In genomic region chr12:118591-118990, GRCh38 we compare ENCODE assay signal across 21 cellular contexts. TPM values are rescaled to one million over a fixed set of nuclear protein-coding genes. Genes with fewer than 3 reads are reported as not detected.
DNase-seq lines count a peak whose midpoint lies in the region; ATAC-seq and TF ChIP-seq lines count a peak whose summit lies in the region.
"Had no signal": no experiment of that assay in that cellular context is flagged by ENCODE, and none has a peak within 500 bp of the region (broad histone marks: within the 10 kb centered on the region; RNA-seq: fewer than 3 reads in every experiment).

No MANE protein-coding gene starts in this region.

- H3K4me1 Mint-ChIP-seq in chondrocyte (ENCODE audit: low read depth), result no peaks in the 10 kb centered on the region
- peaks cover 21% of the 10 kb centered on the region for H3K4me1 Mint-ChIP-seq in glutamatergic neuron (ENCODE audit: low read depth, unreplicated experiment)
- H3K4me1 Mint-ChIP-seq: B cell had no signal

- no peak overlapping the region for H3K4me3 ChIP-seq in aorta (ENCODE audit: low read length in 2 of 2)
- H3K4me3 ChIP-seq in brain microvascular endothelial cell (ENCODE audit: low read depth, low read length), result no peak overlapping the region
- H3K4me3 ChIP-seq: A549; BLaER1 treated with 17β-estradiol and CSF1 and Interleukin-3, amounts not matched to agents 10 nM and 100 nM had no signal

- intact Hi-C loops in posterior vena cava (cut with DNase I) (no loop called here), aorta (cut with DNase I) (no loop called here)

- H3K27me3 ChIP-seq in aorta (ENCODE audit: control insufficient read depth in 1 of 2, insufficient read depth in 2 of 2, low read length in 1 of 2) (no peaks in the 10 kb centered on the region), brain microvascular endothelial cell (replicated peaks) (no peaks in the 10 kb centered on the region)
- H3K27me3 ChIP-seq: BLaER1 treated with 17β-estradiol and CSF1 and Interleukin-3, amounts not matched to agents 10 nM and 100 nM had no signal

- no peak for ATAC-seq in aorta (ENCODE audit: low FRiP score)
- ATAC-seq: A549; CD8-positive, alpha-beta T cell had no signal

- H3K36me3 ChIP-seq in aorta (ENCODE audit: control insufficient read depth in 1 of 2, insufficient read depth in 2 of 2, low read length in 1 of 2), result no peaks in the 10 kb centered on the region
- H3K36me3 ChIP-seq in brain microvascular endothelial cell (replicated peaks), result no peaks in the 10 kb centered on the region
- H3K36me3 ChIP-seq: BLaER1 treated with 17β-estradiol and CSF1 and Interleukin-3, amounts not matched to agents 10 nM and 100 nM had no signal

- DNase-seq in chondrocyte (ENCODE audit: low spot score), result peak; percentile 80
- no peak for DNase-seq in glutamatergic neuron
- peak; percentile 28 for DNase-seq in posterior vena cava (ENCODE audit: low spot score)
- DNase-seq in aorta, result peak; percentile 25 to 54
- no peak for DNase-seq in middle frontal gyrus (ENCODE audit: extremely low spot score, low spot score)
- no peak for DNase-seq in brain microvascular endothelial cell
- DNase-seq in dedifferentiated amniotic fluid mesenchymal stem cell (ENCODE audit: extremely low spot score), result no peak
- DNase-seq: AML-193; Caco-2; Calu3; CD4-positive, alpha-beta T cell; CD8-positive, alpha-beta T cell; DMS79 treated with DMSO at 0.1 percent for 48 hours; GF-D8 had no signal

- H3K27ac ChIP-seq in aorta (ENCODE audit: low read depth in 1 of 2, low read length in 2 of 2) (no peak overlapping the region), brain microvascular endothelial cell (no peak overlapping the region)
- H3K27ac ChIP-seq: 22Rv1; A549; BLaER1 treated with 17β-estradiol and CSF1 and Interleukin-3, amounts not matched to agents 10 nM and 100 nM; C4-2B had no signal

- H3K9me3 ChIP-seq in aorta (ENCODE audit: control insufficient read depth, low read length), result no peaks in the 10 kb centered on the region
- H3K9me3 ChIP-seq: A549; BLaER1 treated with 17β-estradiol and CSF1 and Interleukin-3, amounts not matched to agents 10 nM and 100 nM; Caco-2 had no signal

- H3K4me1 ChIP-seq in aorta (ENCODE audit: control insufficient read depth in 1 of 2, insufficient read depth in 2 of 2, low read length in 2 of 2), result no peaks in the 10 kb centered on the region
- H3K4me1 ChIP-seq: A549, Caco-2 had no signal

- WGBS in aorta, 2 donors, result 49 to 63% methylated on average over 4 of the region's 4 CpGs

- H3K27me3 Mint-ChIP-seq in chondrocyte (ENCODE audit: low read depth) (peaks cover 54% of the 10 kb centered on the region), glutamatergic neuron (ENCODE audit: unreplicated experiment) (peaks cover 8% of the 10 kb centered on the region)

- H3K4me3 Mint-ChIP-seq in chondrocyte (ENCODE audit: unreplicated experiment) (no peak overlapping the region), glutamatergic neuron (ENCODE audit: unreplicated experiment) (peak overlapping the region; percentile 37)
- H3K4me3 Mint-ChIP-seq: B cell; CD4-positive, alpha-beta T cell; CD8-positive, alpha-beta T cell had no signal

- no peaks in the 10 kb centered on the region for H3K9me3 Mint-ChIP-seq in chondrocyte (ENCODE audit: low read depth)
- H3K9me3 Mint-ChIP-seq in glutamatergic neuron (ENCODE audit: unreplicated experiment), result peaks cover 3% of the 10 kb centered on the region
- H3K9me3 Mint-ChIP-seq: CD4-positive, alpha-beta T cell; CD8-positive, alpha-beta T cell had no signal

- in situ Hi-C loops in brain microvascular endothelial cell (cut with HindIII; ENCODE audit: low pct_ligation_motif_present, low sequenced_read_pairs), result no loop called here

- H3K36me3 Mint-ChIP-seq in chondrocyte (ENCODE audit: low read depth) (peaks cover 1% of the 10 kb centered on the region), glutamatergic neuron (ENCODE audit: unreplicated experiment) (no peaks in the 10 kb centered on the region)
- H3K36me3 Mint-ChIP-seq: CD8-positive, alpha-beta T cell had no signal

- H3K27ac Mint-ChIP-seq in chondrocyte (ENCODE audit: unreplicated experiment), result no peak overlapping the region
- no peak overlapping the region for H3K27ac Mint-ChIP-seq in glutamatergic neuron (ENCODE audit: unreplicated experiment)
- H3K27ac Mint-ChIP-seq: B cell; CD4-positive, alpha-beta T cell; CD8-positive, alpha-beta T cell had no signal

- TF ChIP-seq CTCF in chondrocyte (IDR thresholded peaks at IDR 0.05) (no peak), glutamatergic neuron (IDR thresholded peaks at IDR 0.05; ENCODE audit: partially characterized antibody, unreplicated experiment) (no peak), brain microvascular endothelial cell (IDR thresholded peaks at IDR 0.05; ENCODE audit: low read depth, low read length, missing control alignments) (no peak)

RNA-seq across cellular contexts. Expression of gene IQSEC3, which starts 52.0 kb away (rescaled TPM):
- 0.41 TPM in 1 of 3 replicates, not detected in the others for total RNA-seq in chondrocyte
- total RNA-seq in glutamatergic neuron (ENCODE audit: unreplicated experiment), result 41.4 TPM
- total RNA-seq in posterior vena cava, result 1 to 10 TPM; 3.2 to 3.6 TPM
- 1 to 10 TPM; 3.0 to 6.4 TPM for total RNA-seq in aorta
- under 1 TPM in 1 of 2 donors, not detected in 1; 0.15 TPM for polyA plus RNA-seq in aorta
- total RNA-seq: A172, Calu3 had no signal
- polyA plus RNA-seq: A549, BJ had no signal

Comparison
In these comparisons a context has a peak if more than half of its experiments do, and no peak if none do; other contexts are left out.
1. DNase-seq: peak in chondrocyte (single experiment), posterior vena cava (single experiment) and aorta (2 of 2); none in glutamatergic neuron (single experiment), middle frontal gyrus (single experiment), brain microvascular endothelial cell (single experiment) and dedifferentiated amniotic fluid mesenchymal stem cell (single experiment).